Comparison of ENCODE assay signal across 17 cellular contexts in the genomic region with DNA sequence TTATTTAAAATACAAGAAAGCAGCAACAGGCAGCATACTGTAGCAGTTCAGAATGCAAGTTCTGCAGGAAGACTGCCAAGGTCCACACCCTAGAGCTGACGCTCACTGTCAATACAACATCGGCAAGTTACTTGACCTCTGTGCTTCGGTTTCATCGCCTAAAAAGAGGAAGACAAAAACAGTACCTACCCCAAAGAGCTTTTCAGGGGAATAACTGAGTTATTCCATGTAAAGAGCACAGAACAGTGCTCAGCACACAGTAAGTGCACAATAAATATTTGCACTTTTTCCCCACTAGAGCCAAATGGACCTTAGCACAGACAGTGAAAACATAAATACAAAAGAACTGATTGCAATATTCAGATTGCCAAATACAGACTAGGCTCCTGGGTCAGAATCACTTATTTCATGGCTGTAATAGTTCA.
DNase-seq lines count a peak whose midpoint lies in the region; ATAC-seq, FAIRE-seq and TF ChIP-seq lines count a peak whose summit lies in the region.
"Had no signal": no experiment of that assay in that cellular context is flagged by ENCODE, and none has a peak within 500 bp of the region (broad histone marks: within the 10 kb centered on the region; RNA-seq: fewer than 3 reads in every experiment).

No MANE protein-coding gene starts in this region.

- TF ChIP-seq RAD21 in A549 (conservative IDR thresholded peaks at IDR 0.05 in 1 of 2, IDR thresholded peaks at IDR 0.05 in 1 of 2), result no peak

- peak overlapping the region; percentile 17; the same call in 1 of the 3 replicates for H3K4me2 ChIP-seq in A549

- H3K36me3 Mint-ChIP-seq in memory B cell (peaks cover 19% of the 10 kb centered on the region), endothelial cell (ENCODE audit: low read depth, unreplicated experiment) (peaks cover 7% of the 10 kb centered on the region)

- WGBS in A549 (ENCODE audit: missing lambda C conversion rate), result 52% methylated on average over 4 of the region's 4 CpGs

- H3K9me3 Mint-ChIP-seq in memory B cell (no peaks in the 10 kb centered on the region), endothelial cell (ENCODE audit: unreplicated experiment) (no peaks in the 10 kb centered on the region)
- H3K9me3 Mint-ChIP-seq: activated naive CD4-positive, alpha-beta T cell treated with anti-CD3 and anti-CD28 coated beads, Interleukin-2, amount 50 U/mL, for 24 hours had no signal

- POLR2A ChIA-PET in A549 (lab: Yijun Ruan, JAX), result no interaction called here

- no peak for TF ChIP-seq POLR2A in A549 (IDR thresholded peaks at IDR 0.05; ENCODE audit: low read length)

- H3K27me3 Mint-ChIP-seq in memory B cell, result no peaks in the 10 kb centered on the region
- H3K27me3 Mint-ChIP-seq in endothelial cell (ENCODE audit: unreplicated experiment), result no peaks in the 10 kb centered on the region
- H3K27me3 Mint-ChIP-seq: activated naive CD4-positive, alpha-beta T cell treated with anti-CD3 and anti-CD28 coated beads, Interleukin-2, amount 50 U/mL, for 24 hours had no signal

- in situ Hi-C loops in ACHN (cut with HindIII; ENCODE audit: low pct_ligation_motif_present, low pct_unique_long_range_greater_than_20kb, low sequenced_read_pairs), result loop anchor here (25.0 kb wide), 1 partner anchor 239 kb away; no protein-coding TSS in a partner anchor

- H3K4me3 Mint-ChIP-seq in memory B cell, result peak overlapping the region; percentile 32
- no peak overlapping the region for H3K4me3 Mint-ChIP-seq in endothelial cell (ENCODE audit: unreplicated experiment)
- H3K4me3 Mint-ChIP-seq: activated naive CD4-positive, alpha-beta T cell treated with anti-CD3 and anti-CD28 coated beads, Interleukin-2, amount 50 U/mL, for 24 hours had no signal

- TF ChIP-seq EP300 in A549 (IDR thresholded peaks at IDR 0.05), result no peak

- peaks cover 5% of the 10 kb centered on the region; the same call in 2 of the 3 replicates for H3K4me1 ChIP-seq in A549
- H3K4me1 ChIP-seq: SJSA1 had no signal

- no peak for FAIRE-seq in A549 (lab: Jason Lieb, UNC)

- H3K27ac Mint-ChIP-seq in memory B cell (peak overlapping the region; percentile 79), endothelial cell (ENCODE audit: unreplicated experiment) (no peak overlapping the region)
- H3K27ac Mint-ChIP-seq: activated naive CD4-positive, alpha-beta T cell treated with anti-CD3 and anti-CD28 coated beads, Interleukin-2, amount 50 U/mL, for 24 hours had no signal

- no peak overlapping the region for H3K27ac ChIP-seq in A549
- H3K27ac ChIP-seq: dorsolateral prefrontal cortex, SJSA1 had no signal

- ATAC-seq in A549, result no peak
- peak; percentile 84 for ATAC-seq in memory B cell (ENCODE audit: low read depth)
- no peak for ATAC-seq in HG03439 (IDR thresholded peaks at IDR 0.05; ENCODE audit: unreplicated experiment)

- TF ChIP-seq CTCF in A549 (IDR thresholded peaks at IDR 0.05) (no peak), fibroblast of the aortic adventitia (IDR thresholded peaks at IDR 0.05; ENCODE audit: insufficient read depth, low read length) (no peak), endothelial cell (IDR thresholded peaks at IDR 0.05; ENCODE audit: unreplicated experiment) (no peak)

- H3K4me1 Mint-ChIP-seq in memory B cell (peaks cover 22% of the 10 kb centered on the region), endothelial cell (ENCODE audit: unreplicated experiment) (no peaks in the 10 kb centered on the region)

- H3K9me3 ChIP-seq in A549, result no peaks in the 10 kb centered on the region
- H3K9me3 ChIP-seq: SJSA1 had no signal

- CTCF ChIA-PET in A549 (lab: Yijun Ruan, JAX), result interaction anchor here (1.0 to 9.5 kb wide), 3 partner anchors 9 to 234 kb away, joined by 6 to 90 read pairs (median 7); no protein-coding TSS in a partner anchor

- DNase-seq in A549 (ENCODE audit: low read depth in 1 of 2, low spot score in 1 of 2), result no peak
- DNase-seq in NOMO-1 treated with DMSO at 0.1 percent for 48 hours (lab: John Stamatoyannopoulos, UW; ENCODE audit: unreplicated experiment), result peak; percentile 42
- peak; percentile 63 for DNase-seq in fibroblast of the aortic adventitia (ENCODE audit: low read depth)
- DNase-seq in memory B cell (ENCODE audit: low spot score in 2 of 2), result no peak
- no peak for DNase-seq in endothelial cell (ENCODE audit: low spot score)
- DNase-seq in activated CD4-positive, alpha-beta T cell treated with anti-CD3 and anti-CD28 coated beads, Interleukin-2, amount 50 U/mL, for 48 hours, result no peak
- DNase-seq in ACHN, result no peak
- DNase-seq: activated CD4-positive, alpha-beta T cell treated with anti-CD3 and anti-CD28 coated beads, Interleukin-2, amount 50 U/mL, for 1 hour; dorsolateral prefrontal cortex; GOT3; NCI-H187 treated with DMSO at 0.1 percent for 48 hours; NCI-H446; OCI-M1; T1000 had no signal

- no peak overlapping the region for H3K4me3 ChIP-seq in A549
- no peak overlapping the region for H3K4me3 ChIP-seq in fibroblast of the aortic adventitia (ENCODE audit: low read depth, low read length)
- H3K4me3 ChIP-seq: dorsolateral prefrontal cortex, SJSA1 had no signal

TF ChIP-seq in A549, 52 proteins besides CTCF, POLR2A, EP300 and RAD21:
- TF ChIP-seq, protein P1, sequence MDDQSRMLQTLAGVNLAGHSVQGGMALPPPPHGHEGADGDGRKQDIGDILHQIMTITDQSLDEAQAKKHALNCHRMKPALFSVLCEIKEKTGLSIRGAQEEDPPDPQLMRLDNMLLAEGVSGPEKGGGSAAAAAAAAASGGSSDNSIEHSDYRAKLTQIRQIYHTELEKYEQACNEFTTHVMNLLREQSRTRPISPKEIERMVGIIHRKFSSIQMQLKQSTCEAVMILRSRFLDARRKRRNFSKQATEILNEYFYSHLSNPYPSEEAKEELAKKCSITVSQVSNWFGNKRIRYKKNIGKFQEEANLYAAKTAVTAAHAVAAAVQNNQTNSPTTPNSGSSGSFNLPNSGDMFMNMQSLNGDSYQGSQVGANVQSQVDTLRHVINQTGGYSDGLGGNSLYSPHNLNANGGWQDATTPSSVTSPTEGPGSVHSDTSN (IDR thresholded peaks at IDR 0.05), result no peak
- no peak for TF ChIP-seq POLR2AphosphoS2 (conservative IDR thresholded peaks at IDR 0.05; ENCODE audit: low read length)
- TF ChIP-seq, protein P2, sequence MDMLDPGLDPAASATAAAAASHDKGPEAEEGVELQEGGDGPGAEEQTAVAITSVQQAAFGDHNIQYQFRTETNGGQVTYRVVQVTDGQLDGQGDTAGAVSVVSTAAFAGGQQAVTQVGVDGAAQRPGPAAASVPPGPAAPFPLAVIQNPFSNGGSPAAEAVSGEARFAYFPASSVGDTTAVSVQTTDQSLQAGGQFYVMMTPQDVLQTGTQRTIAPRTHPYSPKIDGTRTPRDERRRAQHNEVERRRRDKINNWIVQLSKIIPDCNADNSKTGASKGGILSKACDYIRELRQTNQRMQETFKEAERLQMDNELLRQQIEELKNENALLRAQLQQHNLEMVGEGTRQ (IDR thresholded peaks at IDR 0.05), result no peak
- no peak for TF ChIP-seq KDM1A (IDR thresholded peaks at IDR 0.05; ENCODE audit: low read depth)
- TF ChIP-seq PHF8 (IDR thresholded peaks at IDR 0.05; ENCODE audit: borderline replicate concordance, low read depth), result no peak
- TF ChIP-seq, protein P3, sequence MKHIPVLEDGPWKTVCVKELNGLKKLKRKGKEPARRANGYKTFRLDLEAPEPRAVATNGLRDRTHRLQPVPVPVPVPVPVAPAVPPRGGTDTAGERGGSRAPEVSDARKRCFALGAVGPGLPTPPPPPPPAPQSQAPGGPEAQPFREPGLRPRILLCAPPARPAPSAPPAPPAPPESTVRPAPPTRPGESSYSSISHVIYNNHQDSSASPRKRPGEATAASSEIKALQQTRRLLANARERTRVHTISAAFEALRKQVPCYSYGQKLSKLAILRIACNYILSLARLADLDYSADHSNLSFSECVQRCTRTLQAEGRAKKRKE (CRISPR knock-in tag; IDR thresholded peaks at IDR 0.05; ENCODE audit: low read depth), result no peak
- no peak for TF ChIP-seq HEYL (CRISPR knock-in tag; IDR thresholded peaks at IDR 0.05)
- TF ChIP-seq RCOR1 (IDR thresholded peaks at IDR 0.05; ENCODE audit: low read depth, low read length), result no peak
- no peak for TF ChIP-seq EHMT2 (IDR thresholded peaks at IDR 0.05; ENCODE audit: low read depth)
- TF ChIP-seq HOXB13 (CRISPR knock-in tag; IDR thresholded peaks at IDR 0.05; ENCODE audit: low read depth), result no peak
TF ChIP-seq in A549: peak in this region for 0.

Comparison
In these comparisons a context has a peak if more than half of its experiments do, and no peak if none do; other contexts are left out.
1. DNase-seq: peak in NOMO-1 treated with DMSO at 0.1 percent for 48 hours (single experiment) and fibroblast of the aortic adventitia (single experiment); none in A549 (0 of 2), memory B cell (0 of 2), endothelial cell (single experiment), activated CD4-positive, alpha-beta T cell treated with anti-CD3 and anti-CD28 coated beads, Interleukin-2, amount 50 U/mL, for 48 hours (0 of 2) and ACHN (single experiment).